ENCODE assay signal across 19 cellular contexts in the genomic region with DNA sequence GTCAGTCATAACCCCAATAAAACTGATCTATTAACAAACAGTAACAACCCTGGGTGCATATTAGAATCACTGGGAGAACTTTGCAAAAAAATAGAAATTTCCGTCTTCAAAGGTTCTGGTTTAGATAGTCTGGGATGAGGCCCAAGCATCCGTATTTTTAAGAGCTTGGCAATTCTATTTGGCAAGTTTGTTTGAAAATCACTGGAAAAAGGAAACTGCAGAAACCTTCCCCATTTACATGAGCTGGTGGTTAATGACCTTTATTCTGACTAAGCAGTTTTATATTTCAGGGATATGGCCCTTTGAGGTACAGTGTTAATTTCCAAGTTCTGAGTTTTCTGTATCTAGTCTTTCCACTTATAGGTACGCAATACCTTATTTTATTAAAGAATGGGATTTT.
"Had no signal": no experiment of that assay in that cellular context is flagged by ENCODE, and none has a peak within 500 bp of the region (broad histone marks: within the 10 kb centered on the region; RNA-seq: fewer than 3 reads in every experiment).

No MANE protein-coding gene starts in this region.

- H3K36me3 ChIP-seq: colonic mucosa, prostate gland, right atrium auricular region, spleen, thoracic aorta, tibial nerve, upper lobe of left lung had no signal

- ATAC-seq: naive thymus-derived CD8-positive, alpha-beta T cell; stimulated activated memory B cell treated with anti-CD40 and anti-IgM and Interleukin-4, amounts not matched to agents 10 μg/mL and 1 μg/mL and 100 μg/mL, for 72 hours; stimulated activated naive CD8-positive, alpha-beta T cell treated with anti-CD3 and anti-CD28 coated beads, Interleukin-15, Interleukin-2, amounts not matched to agents 100 U/mL and 50 U/mL, for 24 hours had no signal

- FAIRE-seq: keratinocyte, urothelium cell line had no signal

- H3K27me3 ChIP-seq: colonic mucosa, right atrium auricular region, spleen, tibial nerve, upper lobe of left lung had no signal

- H3K4me1 ChIP-seq: colonic mucosa, right atrium auricular region, spleen, upper lobe of left lung had no signal

- H3K4me3 ChIP-seq: colonic mucosa, prostate gland, right atrium auricular region, skin epidermis, spleen, thoracic aorta, tibial nerve, upper lobe of left lung had no signal

- DNase-seq: colonic mucosa; effector CD8-positive, alpha-beta T cell; foreskin melanocyte; mesendoderm; naive thymus-derived CD8-positive, alpha-beta T cell; nephron progenitor cell; spleen; stimulated activated CD4-positive, alpha-beta T cell treated with anti-CD3 and anti-CD28 coated beads, Interleukin-4, amount 100 ng/mL, for 4 hours; stimulated activated naive CD8-positive, alpha-beta T cell treated with anti-CD3 and anti-CD28 coated beads, Interleukin-15, Interleukin-2, amounts not matched to agents 100 U/mL and 50 U/mL, for 24 hours; substantia nigra; upper lobe of left lung had no signal

- H3K9me3 ChIP-seq: colonic mucosa, prostate gland, right atrium auricular region, spleen, thoracic aorta, tibial nerve, upper lobe of left lung had no signal

- H3K27ac ChIP-seq: colonic mucosa, prostate gland, right atrium auricular region, skin epidermis, spleen, thoracic aorta, tibial nerve, upper lobe of left lung had no signal
